Comparison of ENCODE assay signal across 8 cellular contexts in the genomic region with DNA sequence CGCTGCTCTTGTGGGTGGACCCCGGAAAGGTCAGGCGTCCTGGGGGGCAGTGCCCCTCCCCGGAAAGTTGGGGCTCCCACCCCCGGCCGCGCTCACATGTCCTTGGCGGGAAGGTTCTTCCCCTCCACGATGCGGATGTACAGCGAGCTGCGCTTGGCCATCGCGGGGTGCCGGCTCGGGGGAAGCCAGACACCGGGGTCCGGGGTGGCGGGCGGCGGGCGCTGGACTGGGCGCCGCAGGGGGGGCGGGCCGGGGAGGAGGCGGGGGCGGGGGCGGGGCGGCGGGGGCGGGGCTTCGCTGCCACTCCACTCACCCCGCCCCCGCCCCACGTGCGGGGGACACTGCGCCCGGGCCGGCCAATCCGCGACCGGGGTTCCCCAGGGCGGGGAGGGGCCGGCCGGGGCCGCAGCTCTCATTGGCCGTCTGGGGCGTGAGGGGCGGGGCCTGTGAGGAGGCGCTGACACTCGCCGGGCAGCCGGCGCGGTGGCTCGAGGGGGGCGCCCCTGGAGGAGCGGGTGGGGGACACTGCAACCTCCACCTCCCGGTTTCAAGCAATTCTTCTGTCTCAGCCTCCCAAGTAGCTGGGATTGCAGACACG. TPM values are rescaled to one million over a fixed set of nuclear protein-coding genes. Genes with fewer than 3 reads are reported as not detected.
DNase-seq lines count a peak whose midpoint lies in the region; ATAC-seq, FAIRE-seq and TF ChIP-seq lines count a peak whose summit lies in the region.
"Not testable (repeated sequence)": the region's sequence is repeated elsewhere in the genome, so short reads cannot be mapped to it uniquely, and the experiment has no call there.

A gene (minus strand): TSS at position 228 of the 598 bp plus-strand sequence. CDS start 67 bp downstream, at position 161.

- not testable (repeated sequence) for H3K4me3 ChIP-seq in Caco-2 (ENCODE audit: low read depth, low read length)
- H3K4me3 ChIP-seq in small intestine (ENCODE audit: low read depth in 1 of 2, low read length in 2 of 2): peak within 1 kb of the TSS in 1 of 2 donors; percentile 48

- POLR2A ChIA-PET in Caco-2 (lab: Charles Lee); activated CD8-positive, alpha-beta T cell treated with anti-CD3 and anti-CD28 coated beads, Interleukin-2, amount 10 ng/mL, durations not matched to agents 7 days and 5 days (lab: Charles Lee): not testable (repeated sequence)

- CTCF ChIA-PET in Caco-2 (lab: Charles Lee); activated CD8-positive, alpha-beta T cell treated with anti-CD3 and anti-CD28 coated beads, Interleukin-2, amount 10 ng/mL, durations not matched to agents 7 days and 5 days (lab: Charles Lee): not testable (repeated sequence)

- intact Hi-C loops in Caco-2 (cut with micrococcal nuclease; ENCODE audit: unreplicated experiment): not testable (repeated sequence)

- DNase-seq in Caco-2 (peak in 1 of 2 experiments; percentile 3), dermis blood vessel endothelial cell (peak; percentile 0), left lobe of liver (ENCODE audit: low spot score) (peak; percentile 43)
- DNase-seq in HT-29 (ENCODE audit: low spot score); small intestine: not testable (repeated sequence)
- DNase-seq in activated CD8-positive, alpha-beta T cell treated with anti-CD3 and anti-CD28 coated beads, Interleukin-2, amount 10 ng/mL, durations not matched to agents 7 days and 5 days: peak; percentile 20

- not testable (repeated sequence) for H3K27me3 Mint-ChIP-seq in Caco-2 (ENCODE audit: insufficient read depth, unreplicated experiment); activated CD8-positive, alpha-beta T cell treated with anti-CD3 and anti-CD28 coated beads, Interleukin-2, amount 10 ng/mL, durations not matched to agents 7 days and 5 days (ENCODE audit: low read depth)

- H3K27me3 ChIP-seq in Caco-2 (replicated peaks; ENCODE audit: control insufficient read depth, insufficient read depth, low read length); small intestine (ENCODE audit: control insufficient read depth in 2 of 2, insufficient read depth in 2 of 2, low read length in 2 of 2): not testable (repeated sequence)

- H3K9me3 ChIP-seq in Caco-2; small intestine (ENCODE audit: control insufficient read depth, low read depth): not testable (repeated sequence)

- H3K27ac Mint-ChIP-seq in Caco-2 (ENCODE audit: unreplicated experiment); activated CD8-positive, alpha-beta T cell treated with anti-CD3 and anti-CD28 coated beads, Interleukin-2, amount 10 ng/mL, durations not matched to agents 7 days and 5 days: not testable (repeated sequence)

- not testable (repeated sequence) for BruUV-seq in Caco-2 (replicated peaks; lab: Mats Ljungman, UMichigan)

- H3K4me3 Mint-ChIP-seq in Caco-2 (ENCODE audit: unreplicated experiment): peak within 1 kb of the TSS; percentile 33
- H3K4me3 Mint-ChIP-seq in activated CD8-positive, alpha-beta T cell treated with anti-CD3 and anti-CD28 coated beads, Interleukin-2, amount 10 ng/mL, durations not matched to agents 7 days and 5 days: not testable (repeated sequence)

- 0 to 1% (median 0%) methylated on average over 2 to 21 of the region's 61 CpGs for WGBS in small intestine, 3 donors

- H3K9me3 Mint-ChIP-seq in Caco-2 (ENCODE audit: unreplicated experiment); activated CD8-positive, alpha-beta T cell treated with anti-CD3 and anti-CD28 coated beads, Interleukin-2, amount 10 ng/mL, durations not matched to agents 7 days and 5 days (ENCODE audit: insufficient read depth): not testable (repeated sequence)

- peak; percentile 71 for ATAC-seq in GM19452 (IDR thresholded peaks at IDR 0.05; ENCODE audit: unreplicated experiment)
- peak; percentile 42 for ATAC-seq in HG02870 (IDR thresholded peaks at IDR 0.05; ENCODE audit: unreplicated experiment)
- ATAC-seq in activated CD8-positive, alpha-beta T cell treated with anti-CD3 and anti-CD28 coated beads, Interleukin-2, amount 10 ng/mL, durations not matched to agents 7 days and 5 days: peak; percentile 100
- peak; percentile 96 for ATAC-seq in left lobe of liver

- not testable (repeated sequence) for FAIRE-seq in small intestine (lab: Jason Lieb, UNC)

- not testable (repeated sequence) for TF ChIP-seq CTCF in Caco-2 (IDR thresholded peaks at IDR 0.05; ENCODE audit: insufficient read depth in 1 of 2, low read depth in 1 of 2, low read length in 1 of 2, severe bottlenecking in 1 of 2, unreplicated experiment in 1 of 2)

- H3K36me3 Mint-ChIP-seq in Caco-2 (ENCODE audit: insufficient read depth, unreplicated experiment); activated CD8-positive, alpha-beta T cell treated with anti-CD3 and anti-CD28 coated beads, Interleukin-2, amount 10 ng/mL, durations not matched to agents 7 days and 5 days (ENCODE audit: low read depth): not testable (repeated sequence)

- H3K4me1 ChIP-seq in Caco-2; small intestine (ENCODE audit: control insufficient read depth in 2 of 2, insufficient read depth in 1 of 2, low read depth in 1 of 2, low read length in 1 of 2): not testable (repeated sequence)

- not testable (repeated sequence) for H3K27ac ChIP-seq in small intestine (ENCODE audit: low read depth in 1 of 2, low read length in 1 of 2)

- not testable (repeated sequence) for H3K4me1 Mint-ChIP-seq in Caco-2 (ENCODE audit: low read depth, unreplicated experiment); activated CD8-positive, alpha-beta T cell treated with anti-CD3 and anti-CD28 coated beads, Interleukin-2, amount 10 ng/mL, durations not matched to agents 7 days and 5 days (ENCODE audit: low read depth)

- H3K36me3 ChIP-seq in Caco-2 (ENCODE audit: control insufficient read depth, insufficient read depth, low read length); small intestine (ENCODE audit: control insufficient read depth in 2 of 2, insufficient read depth in 2 of 2, low read length in 2 of 2): not testable (repeated sequence)

RNA-seq across cellular contexts. Expression of the gene that starts here (rescaled TPM):
- total RNA-seq in Caco-2 (2022) (2.9 and 3.2 TPM in 2 replicates), dermis blood vessel endothelial cell (10.1 and 13.1 TPM in 2 replicates), left lobe of liver (2.9 TPM)
- total RNA-seq in HT-29 (2014; rRNA removed; shearing (Covaris generic)): 7.4 and 13.9 TPM in 2 replicates
- 10 to 100 TPM; 18.9 to 21.1 TPM for total RNA-seq in activated CD8-positive, alpha-beta T cell treated with anti-CD3 and anti-CD28 coated beads, Interleukin-2, amount 10 ng/mL, durations not matched to agents 7 days and 5 days
- polyA plus RNA-seq in small intestine: 10 to 100 TPM; 17.9 to 58.4 (median 53.5) TPM

Comparison
In these comparisons a context has a peak if more than half of its experiments do, and no peak if none do; other contexts are left out.
1. ATAC-seq: peak in every context shown above with its lines; median percentile 100 in activated CD8-positive, alpha-beta T cell treated with anti-CD3 and anti-CD28 coated beads, Interleukin-2, amount 10 ng/mL, durations not matched to agents 7 days and 5 days; 96 in left lobe of liver; 71 in GM19452; 42 in HG02870.